ENCODE assay signal across 31 cellular contexts in the genomic region with DNA sequence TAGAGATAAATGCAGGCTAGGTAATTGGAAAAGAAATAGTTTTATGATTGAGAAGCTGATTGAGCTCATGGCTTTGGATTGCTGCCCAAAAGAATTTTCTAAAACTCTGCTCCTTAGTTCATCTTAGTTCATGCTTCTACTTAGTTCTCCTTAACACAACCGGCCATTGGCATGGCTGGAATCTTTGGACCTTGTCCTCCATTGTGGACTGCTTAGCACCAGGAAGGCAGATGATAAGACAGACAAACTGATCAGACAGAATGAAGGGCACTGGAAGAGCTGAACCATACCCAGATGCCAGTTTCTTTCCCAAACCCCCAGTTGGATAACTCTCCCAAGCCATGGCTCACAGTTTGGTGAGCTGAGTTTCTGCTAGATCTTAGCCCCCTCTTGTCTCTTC.
"Had no signal": no experiment of that assay in that cellular context is flagged by ENCODE, and none has a peak within 500 bp of the region (broad histone marks: within the 10 kb centered on the region; RNA-seq: fewer than 3 reads in every experiment).

No MANE protein-coding gene starts in this region.

- ATAC-seq: activated CD8-positive, alpha-beta T cell treated with anti-CD3 and anti-CD28 coated beads for 36 hours; PC-3 had no signal

- DNase-seq: activated B cell treated with CpG ODN at 0.5 μM for 24 hours; activated CD4-positive, alpha-beta T cell treated with anti-CD3 and anti-CD28 coated beads for 48 hours; activated CD4-positive, alpha-beta T cell treated with anti-CD3 and anti-CD28 coated beads, Interleukin-2, amount 50 U/mL, for 4 hours; activated CD4-positive, CD25-positive, alpha-beta regulatory T cell treated with anti-CD3 and anti-CD28 coated beads, Interleukin-2, amount 50 U/mL, for 72 hours; activated CD8-positive, alpha-beta T cell treated with anti-CD3 and anti-CD28 coated beads for 36 hours; activated gamma-delta T cell treated with Interleukin-2 at 50 U/mL for 16 hours; activated naive CD4-positive, alpha-beta T cell treated with anti-CD3 and anti-CD28 coated beads for 36 hours; activated naive CD8-positive, alpha-beta T cell treated with anti-CD3 and anti-CD28 coated beads for 36 hours; activated T-cell treated with anti-CD3 and anti-CD28 coated beads, Interleukin-2, amount 50 U/mL, for 1 hour; amniotic stem cell; aorta; Kasumi-1; KG1; MM.1S; MV-4-11; NCI-H1092; NCI-H146; NCI-H187; NCI-H2081; NCI-H2171 treated with DMSO at 0.1 percent for 48 hours; NCI-H345; NCI-H524 treated with DMSO at 0.1 percent for 48 hours; PC-3; RPMI8226; SW 1271; T-helper 1 cell; T-helper 2 cell; T-helper 9 cell had no signal

- H3K27ac Mint-ChIP-seq: activated B cell treated with CpG ODN at 0.5 μM for 24 hours; activated CD8-positive, alpha-beta T cell treated with anti-CD3 and anti-CD28 coated beads for 36 hours; activated naive CD8-positive, alpha-beta T cell treated with anti-CD3 and anti-CD28 coated beads for 36 hours had no signal

- H3K27me3 ChIP-seq: Peyer's patch had no signal

- H3K4me3 ChIP-seq: coronary artery, Peyer's patch had no signal

- H3K27ac ChIP-seq: coronary artery, VCaP had no signal

- H3K36me3 Mint-ChIP-seq: activated naive CD8-positive, alpha-beta T cell treated with anti-CD3 and anti-CD28 coated beads for 36 hours had no signal

- H3K9me3 Mint-ChIP-seq: activated B cell treated with CpG ODN at 0.5 μM for 24 hours; activated CD8-positive, alpha-beta T cell treated with anti-CD3 and anti-CD28 coated beads for 36 hours; activated naive CD4-positive, alpha-beta T cell treated with anti-CD3 and anti-CD28 coated beads for 36 hours; activated naive CD8-positive, alpha-beta T cell treated with anti-CD3 and anti-CD28 coated beads for 36 hours had no signal

- H3K36me3 ChIP-seq: Peyer's patch had no signal

- H3K27me3 Mint-ChIP-seq: activated B cell treated with CpG ODN at 0.5 μM for 24 hours; activated CD8-positive, alpha-beta T cell treated with anti-CD3 and anti-CD28 coated beads for 36 hours; activated naive CD8-positive, alpha-beta T cell treated with anti-CD3 and anti-CD28 coated beads for 36 hours had no signal

- H3K9me3 ChIP-seq: Peyer's patch had no signal

- H3K4me3 Mint-ChIP-seq: activated B cell treated with CpG ODN at 0.5 μM for 24 hours; activated CD8-positive, alpha-beta T cell treated with anti-CD3 and anti-CD28 coated beads for 36 hours; activated naive CD4-positive, alpha-beta T cell treated with anti-CD3 and anti-CD28 coated beads for 36 hours; activated naive CD8-positive, alpha-beta T cell treated with anti-CD3 and anti-CD28 coated beads for 36 hours had no signal
